ENCODE assay signal across 14 cellular contexts in the genomic region with DNA sequence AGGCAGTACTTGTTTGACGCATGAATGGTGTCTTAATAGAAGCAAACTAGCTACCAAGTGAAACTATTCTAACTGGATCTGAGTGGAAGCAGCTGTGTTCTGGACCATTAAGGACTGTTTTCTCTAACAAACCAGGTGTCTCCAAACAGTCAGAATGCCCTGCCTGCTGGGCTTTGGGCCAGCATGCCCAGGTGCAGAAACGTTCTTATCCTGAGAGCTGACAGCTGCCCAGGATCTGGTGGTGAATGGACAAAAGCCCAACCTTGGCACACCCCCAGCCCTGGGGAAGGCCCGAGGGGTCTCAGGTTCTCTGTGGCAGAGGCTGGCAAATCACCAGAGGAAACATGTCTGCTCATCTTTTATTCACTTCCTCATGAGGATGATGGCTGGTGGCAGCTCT. TPM values are rescaled to one million over a fixed set of nuclear protein-coding genes. Genes with fewer than 3 reads are reported as not detected.
DNase-seq lines count a peak whose midpoint lies in the region; ATAC-seq and TF ChIP-seq lines count a peak whose summit lies in the region.
"Had no signal": no experiment of that assay in that cellular context is flagged by ENCODE, and none has a peak within 500 bp of the region (broad histone marks: within the 10 kb centered on the region; RNA-seq: fewer than 3 reads in every experiment).

No MANE protein-coding gene starts in this region.

- POLR2A ChIA-PET in activated CD8-positive, alpha-beta T cell treated with anti-CD3 and anti-CD28 coated beads for 36 hours (lab: Charles Lee) = no interaction called here

- peaks cover 15% of the 10 kb centered on the region for H3K4me1 Mint-ChIP-seq in brain
- H3K4me1 Mint-ChIP-seq in activated CD8-positive, alpha-beta T cell treated with anti-CD3 and anti-CD28 coated beads for 36 hours (ENCODE audit: low read depth) = no peaks in the 10 kb centered on the region
- H3K4me1 Mint-ChIP-seq: naive thymus-derived CD8-positive, alpha-beta T cell had no signal

- H3K4me3 Mint-ChIP-seq in brain = no peak overlapping the region
- H3K4me3 Mint-ChIP-seq in activated CD8-positive, alpha-beta T cell treated with anti-CD3 and anti-CD28 coated beads for 36 hours = no peak overlapping the region
- H3K4me3 Mint-ChIP-seq: naive thymus-derived CD8-positive, alpha-beta T cell; T-helper 17 cell had no signal

- no peak for ATAC-seq in HG03342 (IDR thresholded peaks at IDR 0.05; ENCODE audit: unreplicated experiment)
- ATAC-seq in activated CD8-positive, alpha-beta T cell treated with anti-CD3 and anti-CD28 coated beads for 36 hours = no peak
- no peak for ATAC-seq in HG02759 (IDR thresholded peaks at IDR 0.05; ENCODE audit: unreplicated experiment)
- ATAC-seq: naive thymus-derived CD8-positive, alpha-beta T cell; T-helper 17 cell had no signal

- no peaks in the 10 kb centered on the region for H3K9me3 Mint-ChIP-seq in brain
- H3K9me3 Mint-ChIP-seq in activated CD8-positive, alpha-beta T cell treated with anti-CD3 and anti-CD28 coated beads for 36 hours = no peaks in the 10 kb centered on the region
- H3K9me3 Mint-ChIP-seq: naive thymus-derived CD8-positive, alpha-beta T cell had no signal

- H3K36me3 Mint-ChIP-seq in brain = peaks cover 21% of the 10 kb centered on the region
- no peaks in the 10 kb centered on the region for H3K36me3 Mint-ChIP-seq in activated CD8-positive, alpha-beta T cell treated with anti-CD3 and anti-CD28 coated beads for 36 hours (ENCODE audit: low read depth)

- peak; percentile 97 for DNase-seq in DMS153 (lab: John Stamatoyannopoulos, UW)
- peak; percentile 32 for DNase-seq in NCI-H1417 treated with DMSO at 0.1 percent for 48 hours (lab: John Stamatoyannopoulos, UW)
- peak; percentile 98 for DNase-seq in NCI-H345 (lab: John Stamatoyannopoulos, UW)
- DNase-seq in GDM1 (lab: John Stamatoyannopoulos, UW) = no peak
- DNase-seq in activated CD8-positive, alpha-beta T cell treated with anti-CD3 and anti-CD28 coated beads for 36 hours = no peak
- DNase-seq: activated gamma-delta T cell; anterior cingulate cortex; colonic mucosa; naive thymus-derived CD8-positive, alpha-beta T cell; T-helper 17 cell had no signal

- H3K27ac Mint-ChIP-seq in brain = peak overlapping the region in 4 of 5 experiments; percentile 20 to 85 (median 52)
- no peak overlapping the region for H3K27ac Mint-ChIP-seq in activated CD8-positive, alpha-beta T cell treated with anti-CD3 and anti-CD28 coated beads for 36 hours
- H3K27ac Mint-ChIP-seq: progenitor cell of endocrine pancreas, T-helper 17 cell had no signal

- H3K27me3 Mint-ChIP-seq in brain = no peaks in the 10 kb centered on the region
- no peaks in the 10 kb centered on the region for H3K27me3 Mint-ChIP-seq in activated CD8-positive, alpha-beta T cell treated with anti-CD3 and anti-CD28 coated beads for 36 hours
- H3K27me3 Mint-ChIP-seq: progenitor cell of endocrine pancreas had no signal

- intact Hi-C loops in activated CD8-positive, alpha-beta T cell treated with anti-CD3 and anti-CD28 coated beads for 36 hours (cut with micrococcal nuclease) = no loop called here

- CTCF ChIA-PET in activated CD8-positive, alpha-beta T cell treated with anti-CD3 and anti-CD28 coated beads for 36 hours (lab: Charles Lee) = interaction anchor here (0.6 to 3.9 kb wide), 6 partner anchors 10 to 895 kb away, joined by 3 to 17 read pairs (median 4); no protein-coding TSS in a partner anchor

- no peak for TF ChIP-seq CTCF in brain (conservative IDR thresholded peaks at IDR 0.05)
- no peak for TF ChIP-seq CTCF in activated CD8-positive, alpha-beta T cell treated with anti-CD3 and anti-CD28 coated beads for 36 hours (IDR thresholded peaks at IDR 0.05)

RNA-seq across cellular contexts. Expression of a gene that starts 48.2 kb away (rescaled TPM):
- not detected for polyA plus RNA-seq in brain (ENCODE audit: insufficient read depth, low read depth, low replicate concordance)
- not detected for total RNA-seq in activated CD8-positive, alpha-beta T cell treated with anti-CD3 and anti-CD28 coated beads for 36 hours
- total RNA-seq: T-helper 17 cell had no signal
- polyA plus RNA-seq: naive thymus-derived CD8-positive, alpha-beta T cell had no signal

Comparison
In these comparisons a context has a peak if more than half of its experiments do, and no peak if none do; other contexts are left out.
1. DNase-seq: peak in DMS153 (single experiment), NCI-H1417 treated with DMSO at 0.1 percent for 48 hours (single experiment) and NCI-H345 (single experiment); none in GDM1 (single experiment) and activated CD8-positive, alpha-beta T cell treated with anti-CD3 and anti-CD28 coated beads for 36 hours (single experiment).